ENCODE assay signal across 8 cellular contexts in the genomic region with DNA sequence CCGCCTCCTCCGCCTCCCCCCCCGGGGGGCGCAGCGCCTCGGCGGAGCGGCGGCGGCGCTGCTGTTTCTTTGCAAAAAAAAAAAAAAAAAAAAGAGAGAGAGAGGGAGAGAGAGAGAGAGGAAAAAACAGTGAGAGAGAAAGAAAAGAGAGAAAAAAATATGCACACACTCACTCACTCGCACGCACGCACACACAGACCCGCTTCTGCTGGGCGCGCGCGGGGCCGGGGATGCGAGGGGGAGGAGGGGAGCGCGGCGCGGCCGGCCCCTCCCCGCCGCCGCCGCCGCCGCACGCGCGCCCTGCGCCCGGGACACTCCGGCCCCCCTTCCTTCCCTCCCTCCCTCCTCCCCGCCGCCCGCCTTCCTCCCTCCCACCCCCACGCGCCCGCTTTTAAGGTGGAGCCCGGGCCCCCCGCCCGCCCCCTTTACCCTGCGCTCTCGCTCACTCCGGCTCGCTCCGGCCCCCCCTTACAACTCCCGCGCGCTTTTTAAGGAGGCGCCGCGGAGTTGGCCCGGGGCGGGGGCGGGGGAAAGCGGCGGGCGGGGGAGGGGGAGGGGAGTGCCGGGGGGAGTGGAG. TPM values are rescaled to one million over a fixed set of nuclear protein-coding genes. Genes with fewer than 3 reads are reported as not detected.
A peak's percentile ranks its signal among the peaks of the same experiment; 100 is the strongest.
DNase-seq lines count a peak whose midpoint lies in the region; ATAC-seq, FAIRE-seq and TF ChIP-seq lines count a peak whose summit lies in the region.

A gene (minus strand): TSS at position 243 of the 577 bp plus-strand sequence.

- H3K4me1 ChIP-seq in endothelial cell of umbilical vein (ENCODE audit: control insufficient read depth, extremely low read depth, insufficient read depth, low read length): peaks cover 9% of the 10 kb centered on the region

- peak within 1 kb of the TSS; percentile 94 for H3K4me2 ChIP-seq in endothelial cell of umbilical vein (ENCODE audit: insufficient read depth, low read length)

- H2AFZ ChIP-seq in endothelial cell of umbilical vein (ENCODE audit: low read depth, low read length): peak within 1 kb of the TSS; percentile 83

- FAIRE-seq in endothelial cell of umbilical vein (lab: Jason Lieb, UNC): peak; percentile 59

- H3K4me3 Mint-ChIP-seq in mesothelial cell of epicardium: peak within 1 kb of the TSS; percentile 97

- dilution Hi-C loops in endothelial cell of umbilical vein (cut with MboI; ENCODE audit: extremely low pct_ligation_motif_present, low sequenced_read_pairs): no loop called here

- H4K20me1 ChIP-seq in endothelial cell of umbilical vein (replicated peaks; ENCODE audit: control insufficient read depth, extremely low read depth, insufficient read depth, low read length): no peaks in the 10 kb centered on the region

- H3K4me3 ChIP-seq in AG04450 (ENCODE audit: low read depth, low read length): peak within 1 kb of the TSS; percentile 77
- peak within 1 kb of the TSS; percentile 52 to 94 (median 86) for H3K4me3 ChIP-seq in endothelial cell of umbilical vein (replicated peaks in 1 of 3; ENCODE audit: insufficient read depth in 1 of 3, low read depth in 1 of 3, low read length in 3 of 3)

- peak within 1 kb of the TSS; percentile 78 for H3K9ac ChIP-seq in endothelial cell of umbilical vein (replicated peaks; ENCODE audit: extremely low read depth, insufficient read depth, low read length)

- intact Hi-C loops in endothelial cell of umbilical vein (cut with micrococcal nuclease): loop anchor here (1.0 to 2.0 kb wide), 2 partner anchors 26 to 46 kb away; a partner anchor contains a TSS

- H3K9me1 ChIP-seq in endothelial cell of umbilical vein (replicated peaks; ENCODE audit: control insufficient read depth, extremely low read depth, insufficient read depth, low read length): no peaks in the 10 kb centered on the region

- H3K36me3 Mint-ChIP-seq in mesothelial cell of epicardium: peaks cover 22% of the 10 kb centered on the region

- BruUV-seq in endothelial cell of umbilical vein (replicated peaks; lab: Mats Ljungman, UMichigan): no TSS peak

- H3K27me3 ChIP-seq in AG04450 (ENCODE audit: control insufficient read depth, insufficient read depth, low read length) (no peaks in the 10 kb centered on the region), endothelial cell of umbilical vein (ENCODE audit: control insufficient read depth in 2 of 2, insufficient read depth in 2 of 2, low read length in 2 of 2) (no peaks in the 10 kb centered on the region)

- H3K9me3 Mint-ChIP-seq in mesothelial cell of epicardium: peaks cover 4% of the 10 kb centered on the region

- CTCF ChIA-PET in AG04450 (lab: Charles Lee): interaction anchor here (0.6 kb wide), 1 partner anchor 41 kb away, joined by 3 read pairs; no protein-coding TSS in a partner anchor
- CTCF ChIA-PET in endothelial cell of umbilical vein (lab: Charles Lee): interaction anchor here (0.6 to 1.0 kb wide), 6 partner anchors 9 to 46 kb away, joined by 3 to 7 read pairs (median 4); a partner anchor contains a TSS

- peaks cover 12% of the 10 kb centered on the region; the same call in 1 of the 2 replicates for H3K9me3 ChIP-seq in AG04450 (ENCODE audit: control insufficient read depth, insufficient read depth, low read length)
- H3K9me3 ChIP-seq in endothelial cell of umbilical vein (replicated peaks; ENCODE audit: control insufficient read depth, insufficient read depth, low read length): peaks cover 3% of the 10 kb centered on the region

- peak; percentile 68 for DNase-seq in AG04450 (ENCODE audit: low read depth, low spot score)
- peak; percentile 82 to 83 for DNase-seq in NOMO-1 (lab: John Stamatoyannopoulos, UW; ENCODE audit: unreplicated experiment in 2 of 2)
- DNase-seq in activated CD8-positive, alpha-beta memory T cell treated with anti-CD3 and anti-CD28 coated beads, Interleukin-2, amount 50 U/mL, for 24 hours (ENCODE audit: extremely low read depth): peak; percentile 66
- peak; percentile 67 for DNase-seq in endothelial cell of umbilical vein (ENCODE audit: low read depth, low spot score)
- peak; percentile 78 to 86 for DNase-seq in mesothelial cell of epicardium (ENCODE audit: low spot score in 2 of 2, unreplicated experiment in 2 of 2)
- peak; percentile 82 for DNase-seq in stimulated activated CD8-positive, alpha-beta memory T cell treated with anti-CD3 and anti-CD28 coated beads, Interleukin-12 subunit alpha, Interleukin-12 subunit beta, amount 100 ng/mL, for 4 hours (ENCODE audit: low read depth)

- no peaks in the 10 kb centered on the region for H3K27me3 Mint-ChIP-seq in mesothelial cell of epicardium (ENCODE audit: low read depth)

- no peak for TF ChIP-seq CTCF in AG04450 (IDR thresholded peaks at IDR 0.05; ENCODE audit: low read depth, low read length)
- TF ChIP-seq CTCF in endothelial cell of umbilical vein (IDR thresholded peaks at IDR 0.05; ENCODE audit: extremely low read depth in 1 of 2, insufficient read depth in 1 of 2, low read depth in 1 of 2, low read length in 2 of 2): no peak
- TF ChIP-seq CTCF in mesothelial cell of epicardium (IDR thresholded peaks at IDR 0.05; ENCODE audit: unreplicated experiment): no peak

- POLR2A ChIA-PET in AG04450 (lab: Yijun Ruan, JAX) (no interaction called here), endothelial cell of umbilical vein (lab: Charles Lee) (interaction anchor here (1.2 kb wide), 1 partner anchor 9 kb away, joined by 4 read pairs; no protein-coding TSS in a partner anchor)

- peaks cover 14% of the 10 kb centered on the region for H3K4me1 Mint-ChIP-seq in mesothelial cell of epicardium

- peak within 1 kb of the TSS; percentile 47 for H3K27ac ChIP-seq in AG04450 (ENCODE audit: low read depth, low read length)
- H3K27ac ChIP-seq in endothelial cell of umbilical vein (ENCODE audit: insufficient read depth, low read depth, low read length): peak within 1 kb of the TSS; percentile 65

- H3K27ac Mint-ChIP-seq in mesothelial cell of epicardium: peak within 1 kb of the TSS; percentile 99

- peak; percentile 46 for ATAC-seq in GM19035 (IDR thresholded peaks at IDR 0.05; ENCODE audit: unreplicated experiment)
- peak; percentile 45 for ATAC-seq in HG03432 (IDR thresholded peaks at IDR 0.05; ENCODE audit: unreplicated experiment)

- TF ChIP-seq POLR2A in endothelial cell of umbilical vein (IDR thresholded peaks at IDR 0.05; ENCODE audit: low read depth, low read length): no peak

- H3K79me2 ChIP-seq in endothelial cell of umbilical vein (ENCODE audit: control insufficient read depth, insufficient read depth, low read length): no peaks in the 10 kb centered on the region

- H3K36me3 ChIP-seq in endothelial cell of umbilical vein (ENCODE audit: control insufficient read depth in 2 of 2, extremely low read depth in 1 of 2, insufficient read depth in 2 of 2, low read length in 2 of 2): peaks cover 0 to 9% of the 10 kb centered on the region in 2 experiments

TF ChIP-seq in endothelial cell of umbilical vein, 7 proteins besides CTCF, POLR2A, EP300 and RAD21:
- TF ChIP-seq GATA2 (IDR thresholded peaks at IDR 0.05; ENCODE audit: insufficient read depth, insufficient read length, low read depth, low read length): no peak
- TF ChIP-seq POLR2AphosphoS5 (IDR thresholded peaks at IDR 0.05; ENCODE audit: insufficient read depth, low read depth, low read length): peak; percentile 6
- TF ChIP-seq JUN (IDR thresholded peaks at IDR 0.05; ENCODE audit: borderline replicate concordance, insufficient read depth, insufficient read length, low read depth): no peak

RNA-seq across cellular contexts. Expression of the gene that starts here (rescaled TPM):
- 5.1 and 6.5 TPM in 2 replicates for polyA plus RNA-seq in AG04450 (2011; rRNA removed)
- polyA minus RNA-seq in AG04450 (2011; rRNA and poly(A)+ RNA removed): 5.6 and 6.4 TPM in 2 replicates
- 35.2 and 35.9 TPM in 2 replicates for total RNA-seq in endothelial cell of umbilical vein
- polyA plus RNA-seq in endothelial cell of umbilical vein: 13.8 and 14.1 TPM in 2 replicates
- 11.0 and 14.1 TPM in 2 replicates for polyA plus RNA-seq in endothelial cell of umbilical vein (2011; cell fraction: cytosol; rRNA removed)
- polyA plus RNA-seq in endothelial cell of umbilical vein (2011; cell fraction: nucleus; rRNA removed): 21.4 and 22.8 TPM in 2 replicates
- polyA plus RNA-seq in endothelial cell of umbilical vein (2012): 18.1 and 27.6 TPM in 2 replicates
- 6.2 and 7.8 TPM in 2 replicates for polyA minus RNA-seq in endothelial cell of umbilical vein
- 39.2 TPM for polyA minus RNA-seq in endothelial cell of umbilical vein (2011; cell fraction: cytosol; rRNA and poly(A)+ RNA removed)
- 1.5 and 4.2 TPM in 2 replicates for polyA minus RNA-seq in endothelial cell of umbilical vein (2011; cell fraction: nucleus; rRNA and poly(A)+ RNA removed)
- 67.8 to 74.2 TPM (median 74.0 TPM) in 3 replicates for total RNA-seq in mesothelial cell of epicardium

Comparison
In these comparisons a context has a peak if more than half of its experiments do, and no peak if none do; other contexts are left out.
1. Peak in every context shown above with its lines: DNase-seq, ATAC-seq, H3K4me3 ChIP-seq and H3K27ac ChIP-seq.